ENCODE assay signal across 1 cellular context in genomic region chr3:58474348-58474911, GRCh38.
A peak's percentile ranks its signal among the peaks of the same experiment; 100 is the strongest.
TF ChIP-seq lines count a peak whose summit lies in the region.

No MANE protein-coding gene starts in this region.

TF ChIP-seq in HepG2, 621 proteins besides CTCF, POLR2A, EP300 and RAD21 (continues in another document):
- TF ChIP-seq DPF2 (CRISPR knock-in tag; IDR thresholded peaks at IDR 0.05; ENCODE audit: borderline replicate concordance, low read depth) = peak; percentile 15; the same call in 1 of the 2 replicates
- TF ChIP-seq SRSF9 (IDR thresholded peaks at IDR 0.05; ENCODE audit: borderline replicate concordance, insufficient read depth, low read depth, low read length, poor library complexity, severe bottlenecking) = no peak
- TF ChIP-seq RFXAP (CRISPR knock-in tag; IDR thresholded peaks at IDR 0.05; ENCODE audit: borderline replicate concordance) = no peak
- TF ChIP-seq, protein P1, sequence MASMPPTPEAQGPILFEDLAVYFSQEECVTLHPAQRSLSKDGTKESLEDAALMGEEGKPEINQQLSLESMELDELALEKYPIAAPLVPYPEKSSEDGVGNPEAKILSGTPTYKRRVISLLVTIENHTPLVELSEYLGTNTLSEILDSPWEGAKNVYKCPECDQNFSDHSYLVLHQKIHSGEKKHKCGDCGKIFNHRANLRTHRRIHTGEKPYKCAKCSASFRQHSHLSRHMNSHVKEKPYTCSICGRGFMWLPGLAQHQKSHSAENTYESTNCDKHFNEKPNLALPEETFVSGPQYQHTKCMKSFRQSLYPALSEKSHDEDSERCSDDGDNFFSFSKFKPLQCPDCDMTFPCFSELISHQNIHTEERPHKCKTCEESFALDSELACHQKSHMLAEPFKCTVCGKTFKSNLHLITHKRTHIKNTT (CRISPR knock-in tag; IDR thresholded peaks at IDR 0.05) = no peak
- 0 out of 2 replicates have a peak, but pooled peaks have one; percentile 2 for TF ChIP-seq ZBTB7A (CRISPR knock-in tag; IDR thresholded peaks at IDR 0.05)
- no peak for TF ChIP-seq ZNF589 (CRISPR knock-in tag; conservative IDR thresholded peaks at IDR 0.05)
- peak; percentile 23; the same call in 1 of the 2 replicates for TF ChIP-seq HDAC1 (CRISPR knock-in tag; IDR thresholded peaks at IDR 0.05)
- TF ChIP-seq ZKSCAN8 (CRISPR knock-in tag; IDR thresholded peaks at IDR 0.05; ENCODE audit: borderline replicate concordance) = no peak
- TF ChIP-seq KDM3A (CRISPR knock-in tag; IDR thresholded peaks at IDR 0.05; ENCODE audit: low read depth) = no peak
- no peak for TF ChIP-seq FIP1L1 (IDR thresholded peaks at IDR 0.05; ENCODE audit: borderline replicate concordance, insufficient read depth, low read depth, low read length)
- TF ChIP-seq, protein P2, sequence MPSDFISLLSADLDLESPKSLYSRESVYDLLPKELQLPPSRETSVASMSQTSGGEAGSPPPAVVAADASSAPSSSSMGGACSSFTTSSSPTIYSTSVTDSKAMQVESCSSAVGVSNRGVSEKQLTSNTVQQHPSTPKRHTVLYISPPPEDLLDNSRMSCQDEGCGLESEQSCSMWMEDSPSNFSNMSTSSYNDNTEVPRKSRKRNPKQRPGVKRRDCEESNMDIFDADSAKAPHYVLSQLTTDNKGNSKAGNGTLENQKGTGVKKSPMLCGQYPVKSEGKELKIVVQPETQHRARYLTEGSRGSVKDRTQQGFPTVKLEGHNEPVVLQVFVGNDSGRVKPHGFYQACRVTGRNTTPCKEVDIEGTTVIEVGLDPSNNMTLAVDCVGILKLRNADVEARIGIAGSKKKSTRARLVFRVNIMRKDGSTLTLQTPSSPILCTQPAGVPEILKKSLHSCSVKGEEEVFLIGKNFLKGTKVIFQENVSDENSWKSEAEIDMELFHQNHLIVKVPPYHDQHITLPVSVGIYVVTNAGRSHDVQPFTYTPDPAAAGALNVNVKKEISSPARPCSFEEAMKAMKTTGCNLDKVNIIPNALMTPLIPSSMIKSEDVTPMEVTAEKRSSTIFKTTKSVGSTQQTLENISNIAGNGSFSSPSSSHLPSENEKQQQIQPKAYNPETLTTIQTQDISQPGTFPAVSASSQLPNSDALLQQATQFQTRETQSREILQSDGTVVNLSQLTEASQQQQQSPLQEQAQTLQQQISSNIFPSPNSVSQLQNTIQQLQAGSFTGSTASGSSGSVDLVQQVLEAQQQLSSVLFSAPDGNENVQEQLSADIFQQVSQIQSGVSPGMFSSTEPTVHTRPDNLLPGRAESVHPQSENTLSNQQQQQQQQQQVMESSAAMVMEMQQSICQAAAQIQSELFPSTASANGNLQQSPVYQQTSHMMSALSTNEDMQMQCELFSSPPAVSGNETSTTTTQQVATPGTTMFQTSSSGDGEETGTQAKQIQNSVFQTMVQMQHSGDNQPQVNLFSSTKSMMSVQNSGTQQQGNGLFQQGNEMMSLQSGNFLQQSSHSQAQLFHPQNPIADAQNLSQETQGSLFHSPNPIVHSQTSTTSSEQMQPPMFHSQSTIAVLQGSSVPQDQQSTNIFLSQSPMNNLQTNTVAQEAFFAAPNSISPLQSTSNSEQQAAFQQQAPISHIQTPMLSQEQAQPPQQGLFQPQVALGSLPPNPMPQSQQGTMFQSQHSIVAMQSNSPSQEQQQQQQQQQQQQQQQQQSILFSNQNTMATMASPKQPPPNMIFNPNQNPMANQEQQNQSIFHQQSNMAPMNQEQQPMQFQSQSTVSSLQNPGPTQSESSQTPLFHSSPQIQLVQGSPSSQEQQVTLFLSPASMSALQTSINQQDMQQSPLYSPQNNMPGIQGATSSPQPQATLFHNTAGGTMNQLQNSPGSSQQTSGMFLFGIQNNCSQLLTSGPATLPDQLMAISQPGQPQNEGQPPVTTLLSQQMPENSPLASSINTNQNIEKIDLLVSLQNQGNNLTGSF (CRISPR knock-in tag; IDR thresholded peaks at IDR 0.05) = no peak
- no peak for TF ChIP-seq ZNF629 (CRISPR knock-in tag; conservative IDR thresholded peaks at IDR 0.05)
- TF ChIP-seq, protein P3, sequence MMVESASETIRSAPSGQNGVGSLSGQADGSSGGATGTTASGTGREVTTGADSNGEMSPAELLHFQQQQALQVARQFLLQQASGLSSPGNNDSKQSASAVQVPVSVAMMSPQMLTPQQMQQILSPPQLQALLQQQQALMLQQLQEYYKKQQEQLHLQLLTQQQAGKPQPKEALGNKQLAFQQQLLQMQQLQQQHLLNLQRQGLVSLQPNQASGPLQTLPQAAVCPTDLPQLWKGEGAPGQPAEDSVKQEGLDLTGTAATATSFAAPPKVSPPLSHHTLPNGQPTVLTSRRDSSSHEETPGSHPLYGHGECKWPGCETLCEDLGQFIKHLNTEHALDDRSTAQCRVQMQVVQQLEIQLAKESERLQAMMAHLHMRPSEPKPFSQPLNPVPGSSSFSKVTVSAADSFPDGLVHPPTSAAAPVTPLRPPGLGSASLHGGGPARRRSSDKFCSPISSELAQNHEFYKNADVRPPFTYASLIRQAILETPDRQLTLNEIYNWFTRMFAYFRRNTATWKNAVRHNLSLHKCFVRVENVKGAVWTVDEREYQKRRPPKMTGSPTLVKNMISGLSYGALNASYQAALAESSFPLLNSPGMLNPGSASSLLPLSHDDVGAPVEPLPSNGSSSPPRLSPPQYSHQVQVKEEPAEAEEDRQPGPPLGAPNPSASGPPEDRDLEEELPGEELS (CRISPR knock-in tag; IDR thresholded peaks at IDR 0.05) = peak; percentile 28; the same call in 1 of the 2 replicates
- TF ChIP-seq MIER2 (CRISPR knock-in tag; IDR thresholded peaks at IDR 0.05) = no peak
- peak; percentile 61 for TF ChIP-seq ELF3 (CRISPR knock-in tag; IDR thresholded peaks at IDR 0.05)
- TF ChIP-seq ZNF335 (CRISPR knock-in tag; IDR thresholded peaks at IDR 0.05) = no peak
- TF ChIP-seq IRX3 (CRISPR knock-in tag; IDR thresholded peaks at IDR 0.05; ENCODE audit: borderline replicate concordance, low read depth) = no peak
- TF ChIP-seq BHLHE40 (IDR thresholded peaks at IDR 0.05; ENCODE audit: low read length) = no peak
- no peak for TF ChIP-seq POLR2AphosphoS2 (IDR thresholded peaks at IDR 0.05; ENCODE audit: low read depth, low read length)
- peak; percentile 16; the same call in 1 of the 2 replicates for TF ChIP-seq TFAP4 (IDR thresholded peaks at IDR 0.05; ENCODE audit: borderline replicate concordance, low read depth)
- TF ChIP-seq ATM (IDR thresholded peaks at IDR 0.05; ENCODE audit: borderline replicate concordance) = no peak
- no peak for TF ChIP-seq ZNF670 (CRISPR knock-in tag; IDR thresholded peaks at IDR 0.05; ENCODE audit: borderline replicate concordance)
- no peak for TF ChIP-seq AGO1 (IDR thresholded peaks at IDR 0.05; ENCODE audit: low read depth, low read length, poor library complexity, severe bottlenecking)
- TF ChIP-seq ZNF878 (CRISPR knock-in tag; IDR thresholded peaks at IDR 0.05) = no peak
- TF ChIP-seq ZNF703 (CRISPR knock-in tag; IDR thresholded peaks at IDR 0.05; ENCODE audit: borderline replicate concordance) = no peak
- TF ChIP-seq SOX6 (IDR thresholded peaks at IDR 0.05) = no peak
- no peak for TF ChIP-seq SOX6 (CRISPR knock-in tag; IDR thresholded peaks at IDR 0.05)
- TF ChIP-seq ZFP36L2 (CRISPR knock-in tag; IDR thresholded peaks at IDR 0.05) = no peak
- TF ChIP-seq ZZZ3 (CRISPR knock-in tag; IDR thresholded peaks at IDR 0.05; ENCODE audit: borderline replicate concordance) = no peak
- no peak for TF ChIP-seq ZSCAN30 (CRISPR knock-in tag; IDR thresholded peaks at IDR 0.05)
- TF ChIP-seq ZEB1 (IDR thresholded peaks at IDR 0.05; ENCODE audit: insufficient replicate concordance, low read depth) = no peak
- no peak for TF ChIP-seq ZMAT5 (CRISPR knock-in tag; IDR thresholded peaks at IDR 0.05; ENCODE audit: borderline replicate concordance, low read depth)
- TF ChIP-seq, protein P4, sequence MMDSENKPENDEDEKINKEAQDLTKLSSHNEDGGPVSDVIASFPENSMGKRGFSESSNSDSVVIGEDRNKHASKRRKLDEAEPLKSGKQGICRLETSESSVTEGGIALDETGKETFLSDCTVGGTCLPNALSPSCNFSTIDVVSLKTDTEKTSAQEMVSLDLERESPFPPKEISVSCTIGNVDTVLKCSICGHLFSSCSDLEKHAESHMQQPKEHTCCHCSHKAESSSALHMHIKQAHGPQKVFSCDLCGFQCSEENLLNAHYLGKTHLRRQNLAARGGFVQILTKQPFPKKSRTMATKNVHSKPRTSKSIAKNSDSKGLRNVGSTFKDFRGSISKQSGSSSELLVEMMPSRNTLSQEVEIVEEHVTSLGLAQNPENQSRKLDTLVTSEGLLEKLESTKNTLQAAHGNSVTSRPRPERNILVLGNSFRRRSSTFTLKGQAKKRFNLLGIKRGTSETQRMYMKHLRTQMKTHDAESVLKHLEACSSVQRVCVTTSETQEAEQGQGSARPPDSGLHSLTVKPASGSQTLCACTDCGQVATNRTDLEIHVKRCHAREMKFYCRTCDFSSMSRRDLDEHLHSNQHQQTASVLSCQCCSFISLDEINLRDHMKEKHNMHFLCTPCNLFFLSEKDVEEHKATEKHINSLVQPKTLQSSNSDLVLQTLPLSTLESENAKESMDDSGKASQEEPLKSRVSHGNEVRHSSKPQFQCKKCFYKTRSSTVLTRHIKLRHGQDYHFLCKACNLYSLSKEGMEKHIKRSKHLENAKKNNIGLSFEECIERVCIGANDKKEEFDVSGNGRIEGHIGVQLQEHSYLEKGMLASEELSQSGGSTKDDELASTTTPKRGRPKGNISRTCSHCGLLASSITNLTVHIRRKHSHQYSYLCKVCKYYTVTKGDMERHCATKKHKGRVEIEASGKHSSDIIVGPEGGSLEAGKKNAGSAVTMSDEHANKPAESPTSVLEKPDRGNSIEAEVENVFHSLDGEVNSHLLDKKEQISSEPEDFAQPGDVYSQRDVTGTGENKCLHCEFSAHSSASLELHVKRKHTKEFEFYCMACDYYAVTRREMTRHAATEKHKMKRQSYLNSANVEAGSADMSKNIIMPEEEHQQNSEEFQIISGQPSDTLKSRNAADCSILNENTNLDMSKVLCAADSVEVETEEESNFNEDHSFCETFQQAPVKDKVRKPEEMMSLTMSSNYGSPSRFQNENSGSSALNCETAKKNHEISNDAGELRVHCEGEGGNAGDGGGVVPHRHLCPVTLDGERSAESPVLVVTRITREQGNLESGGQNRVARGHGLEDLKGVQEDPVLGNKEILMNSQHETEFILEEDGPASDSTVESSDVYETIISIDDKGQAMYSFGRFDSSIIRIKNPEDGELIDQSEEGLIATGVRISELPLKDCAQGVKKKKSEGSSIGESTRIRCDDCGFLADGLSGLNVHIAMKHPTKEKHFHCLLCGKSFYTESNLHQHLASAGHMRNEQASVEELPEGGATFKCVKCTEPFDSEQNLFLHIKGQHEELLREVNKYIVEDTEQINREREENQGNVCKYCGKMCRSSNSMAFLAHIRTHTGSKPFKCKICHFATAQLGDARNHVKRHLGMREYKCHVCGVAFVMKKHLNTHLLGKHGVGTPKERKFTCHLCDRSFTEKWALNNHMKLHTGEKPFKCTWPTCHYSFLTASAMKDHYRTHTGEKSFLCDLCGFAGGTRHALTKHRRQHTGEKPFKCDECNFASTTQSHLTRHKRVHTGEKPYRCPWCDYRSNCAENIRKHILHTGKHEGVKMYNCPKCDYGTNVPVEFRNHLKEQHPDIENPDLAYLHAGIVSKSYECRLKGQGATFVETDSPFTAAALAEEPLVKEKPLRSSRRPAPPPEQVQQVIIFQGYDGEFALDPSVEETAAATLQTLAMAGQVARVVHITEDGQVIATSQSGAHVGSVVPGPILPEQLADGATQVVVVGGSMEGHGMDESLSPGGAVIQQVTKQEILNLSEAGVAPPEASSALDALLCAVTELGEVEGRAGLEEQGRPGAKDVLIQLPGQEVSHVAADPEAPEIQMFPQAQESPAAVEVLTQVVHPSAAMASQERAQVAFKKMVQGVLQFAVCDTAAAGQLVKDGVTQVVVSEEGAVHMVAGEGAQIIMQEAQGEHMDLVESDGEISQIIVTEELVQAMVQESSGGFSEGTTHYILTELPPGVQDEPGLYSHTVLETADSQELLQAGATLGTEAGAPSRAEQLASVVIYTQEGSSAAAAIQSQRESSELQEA (CRISPR knock-in tag; IDR thresholded peaks at IDR 0.05; ENCODE audit: not compliant biosample characterization) = no peak
- no peak for TF ChIP-seq RBFOX2 (IDR thresholded peaks at IDR 0.05; ENCODE audit: low read depth, low read length)
- TF ChIP-seq MEIS1 (CRISPR knock-in tag; IDR thresholded peaks at IDR 0.05; ENCODE audit: borderline replicate concordance) = no peak
- TF ChIP-seq ZNF615 (CRISPR knock-in tag; IDR thresholded peaks at IDR 0.05; ENCODE audit: borderline replicate concordance) = no peak
- no peak for TF ChIP-seq ZBTB44 (CRISPR knock-in tag; IDR thresholded peaks at IDR 0.05)
- no peak for TF ChIP-seq ZSCAN29 (CRISPR knock-in tag; conservative IDR thresholded peaks at IDR 0.05)
- no peak for TF ChIP-seq ARID3A (IDR thresholded peaks at IDR 0.05; ENCODE audit: low read depth, low read length)
